31 cellular contexts compared by ENCODE assay signal in genomic region chr4:47270226-47270888, GRCh38.
DNase-seq lines count a peak whose midpoint lies in the region; ATAC-seq, FAIRE-seq and TF ChIP-seq lines count a peak whose summit lies in the region.
"Had no signal": no experiment of that assay in that cellular context is flagged by ENCODE, and none has a peak within 500 bp of the region (broad histone marks: within the 10 kb centered on the region; RNA-seq: fewer than 3 reads in every experiment).

No MANE protein-coding gene starts in this region.

- no peak overlapping the region for H3K27ac ChIP-seq in astrocyte (ENCODE audit: low read depth, low read length)
- H3K27ac ChIP-seq in hepatocyte: no peak overlapping the region
- no peak overlapping the region for H3K27ac ChIP-seq in CD4-positive, alpha-beta memory T cell (ENCODE audit: low read depth, low read length)
- no peak overlapping the region for H3K27ac ChIP-seq in upper lobe of right lung
- H3K27ac ChIP-seq: 22Rv1, left lung, SK-N-MC, thoracic aorta, vagina had no signal

- H3K27ac Mint-ChIP-seq in astrocyte (ENCODE audit: unreplicated experiment): no peak overlapping the region
- H3K27ac Mint-ChIP-seq in CD4-positive, alpha-beta memory T cell: no peak overlapping the region
- H3K27ac Mint-ChIP-seq: activated CD4-positive, alpha-beta memory T cell treated with anti-CD3 and anti-CD28 coated beads for 36 hours; activated T-helper 17 cell treated with anti-CD3 and anti-CD28 coated beads, Interleukin-2, amount 50 U/mL, for 72 hours; CD4-positive, CD25-positive, alpha-beta regulatory T cell; IgD-negative memory B cell; immature natural killer cell; mesothelial cell of epicardium; natural killer cell; T-helper 1 cell treated with Interleukin-12 subunit alpha and Interleukin-12 subunit beta and Interleukin-4 antibody, amounts not matched to agents 30 μg/mL and 1 μg/mL, for 36 hours had no signal

- H3K4me1 ChIP-seq in astrocyte (ENCODE audit: insufficient read depth, low read length): no peaks in the 10 kb centered on the region
- peaks cover 16% of the 10 kb centered on the region for H3K4me1 ChIP-seq in hepatocyte (ENCODE audit: insufficient read depth)
- no peaks in the 10 kb centered on the region for H3K4me1 ChIP-seq in CD4-positive, alpha-beta memory T cell (ENCODE audit: insufficient read depth, low read length)
- H3K4me1 ChIP-seq in upper lobe of right lung: no peaks in the 10 kb centered on the region
- H3K4me1 ChIP-seq: left lung, vagina had no signal

- POLR2A ChIA-PET in CD4-positive, alpha-beta memory T cell (lab: Charles Lee; ENCODE audit: partially characterized antibody): no interaction called here

- peak; percentile 32 for DNase-seq in DMS 273 (lab: John Stamatoyannopoulos, UW; ENCODE audit: unreplicated experiment)
- no peak for DNase-seq in DMS 273 treated with DMSO at 0.1 percent for 48 hours (lab: John Stamatoyannopoulos, UW)
- no peak for DNase-seq in astrocyte (ENCODE audit: low read depth)
- DNase-seq in hepatocyte (ENCODE audit: low spot score): peak; percentile 21
- peak; percentile 7 for DNase-seq in renal cortical epithelial cell (ENCODE audit: low read depth)
- no peak for DNase-seq in CD4-positive, alpha-beta memory T cell
- no peak for DNase-seq in upper lobe of right lung
- DNase-seq: activated CD4-positive, alpha-beta memory T cell treated with anti-CD3 and anti-CD28 coated beads for 36 hours; activated CD8-positive, alpha-beta memory T cell treated with anti-CD3 and anti-CD28 coated beads, Interleukin-2, amount 50 U/mL, for 4 hours; activated naive CD4-positive, alpha-beta T cell treated with anti-CD3 and anti-CD28 coated beads, Interleukin-2, amount 50 U/mL, for 16 hours; CD4-positive, CD25-positive, alpha-beta regulatory T cell; central memory CD4-positive, alpha-beta T cell; HCEC 1CT; immature natural killer cell; left lung; natural killer cell; NCI-H1436; NCI-H2081 treated with DMSO at 0.1 percent for 48 hours; right cardiac atrium; stimulated activated naive CD4-positive, alpha-beta T cell had no signal

- no peaks in the 10 kb centered on the region for H3K27me3 ChIP-seq in astrocyte (ENCODE audit: insufficient read depth, low read length)
- H3K27me3 ChIP-seq in hepatocyte: no peaks in the 10 kb centered on the region
- H3K27me3 ChIP-seq in CD4-positive, alpha-beta memory T cell (ENCODE audit: insufficient read depth, low read length): no peaks in the 10 kb centered on the region
- H3K27me3 ChIP-seq in upper lobe of right lung: no peaks in the 10 kb centered on the region
- H3K27me3 ChIP-seq: left lung, vagina had no signal

- H3K9me3 ChIP-seq in astrocyte (ENCODE audit: insufficient read depth, low read depth, low read length): no peaks in the 10 kb centered on the region
- H3K9me3 ChIP-seq in hepatocyte (ENCODE audit: low read depth): no peaks in the 10 kb centered on the region
- no peaks in the 10 kb centered on the region for H3K9me3 ChIP-seq in CD4-positive, alpha-beta memory T cell (ENCODE audit: control insufficient read depth in 1 of 2, low read length in 2 of 2)
- H3K9me3 ChIP-seq in upper lobe of right lung: no peaks in the 10 kb centered on the region
- H3K9me3 ChIP-seq: left lung, thoracic aorta, vagina had no signal

- FAIRE-seq in astrocyte (lab: Jason Lieb, UNC): peak; percentile 9
- FAIRE-seq: GM12892 had no signal

- H3K4me1 Mint-ChIP-seq in astrocyte (ENCODE audit: low read depth, unreplicated experiment): no peaks in the 10 kb centered on the region
- H3K4me1 Mint-ChIP-seq in CD4-positive, alpha-beta memory T cell: no peaks in the 10 kb centered on the region
- H3K4me1 Mint-ChIP-seq: activated T-helper 17 cell treated with anti-CD3 and anti-CD28 coated beads, Interleukin-2, amount 50 U/mL, for 72 hours; CD4-positive, CD25-positive, alpha-beta regulatory T cell; IgD-negative memory B cell; immature natural killer cell; mesothelial cell of epicardium; natural killer cell had no signal

- no peaks in the 10 kb centered on the region for H3K9me3 Mint-ChIP-seq in astrocyte (ENCODE audit: unreplicated experiment)
- no peaks in the 10 kb centered on the region for H3K9me3 Mint-ChIP-seq in CD4-positive, alpha-beta memory T cell
- H3K9me3 Mint-ChIP-seq: activated CD4-positive, alpha-beta memory T cell treated with anti-CD3 and anti-CD28 coated beads for 36 hours; activated T-helper 17 cell treated with anti-CD3 and anti-CD28 coated beads, Interleukin-2, amount 50 U/mL, for 72 hours; immature natural killer cell; mesothelial cell of epicardium; natural killer cell; T-helper 1 cell treated with Interleukin-12 subunit alpha and Interleukin-12 subunit beta and Interleukin-4 antibody, amounts not matched to agents 30 μg/mL and 1 μg/mL, for 36 hours had no signal

- no peak overlapping the region for H3K9ac ChIP-seq in astrocyte (ENCODE audit: low read length)

- no peak overlapping the region for H2AFZ ChIP-seq in astrocyte (ENCODE audit: low read depth, low read length)
- H2AFZ ChIP-seq in hepatocyte: no peak overlapping the region

- H3K27me3 Mint-ChIP-seq in astrocyte (ENCODE audit: low read depth, unreplicated experiment): no peaks in the 10 kb centered on the region
- H3K27me3 Mint-ChIP-seq in CD4-positive, alpha-beta memory T cell: peaks cover 1% of the 10 kb centered on the region in 2 donors
- H3K27me3 Mint-ChIP-seq: CD4-positive, CD25-positive, alpha-beta regulatory T cell; IgD-negative memory B cell had no signal

- CTCF ChIA-PET in CD4-positive, alpha-beta memory T cell (lab: Charles Lee; ENCODE audit: partially characterized antibody): no interaction called here

- no peaks in the 10 kb centered on the region for H3K36me3 Mint-ChIP-seq in astrocyte (ENCODE audit: low read depth, unreplicated experiment)
- H3K36me3 Mint-ChIP-seq in CD4-positive, alpha-beta memory T cell: no peaks in the 10 kb centered on the region
- H3K36me3 Mint-ChIP-seq: activated CD4-positive, alpha-beta memory T cell treated with anti-CD3 and anti-CD28 coated beads for 36 hours; CD4-positive, CD25-positive, alpha-beta regulatory T cell; IgD-negative memory B cell; immature natural killer cell; mesothelial cell of epicardium; natural killer cell had no signal

- TF ChIP-seq CTCF in astrocyte (IDR thresholded peaks at IDR 0.05; ENCODE audit: insufficient read depth, low read depth, low read length) (no peak), hepatocyte (IDR thresholded peaks at IDR 0.05; ENCODE audit: poor library complexity) (no peak), upper lobe of right lung (IDR thresholded peaks at IDR 0.05) (no peak)

- H3K4me2 ChIP-seq in astrocyte (ENCODE audit: low read length): no peak overlapping the region
- peak overlapping the region; percentile 34 for H3K4me2 ChIP-seq in hepatocyte

- H3K36me3 ChIP-seq in astrocyte (ENCODE audit: insufficient read depth, low read length) (no peaks in the 10 kb centered on the region), hepatocyte (replicated peaks; ENCODE audit: insufficient read depth, low read depth) (no peaks in the 10 kb centered on the region), upper lobe of right lung (no peaks in the 10 kb centered on the region)
- H3K36me3 ChIP-seq in CD4-positive, alpha-beta memory T cell (ENCODE audit: insufficient read depth, low read length): no peaks in the 10 kb centered on the region
- H3K36me3 ChIP-seq: left lung, thoracic aorta, vagina had no signal

- no peaks in the 10 kb centered on the region for H3K9me2 ChIP-seq in hepatocyte (replicated peaks; ENCODE audit: insufficient read depth)

- H4K20me1 ChIP-seq in astrocyte (ENCODE audit: insufficient read depth, low read length) (no peaks in the 10 kb centered on the region), hepatocyte (ENCODE audit: insufficient read depth, poor library complexity, severe bottlenecking) (no peaks in the 10 kb centered on the region)

- H3K79me2 ChIP-seq in astrocyte (ENCODE audit: insufficient read depth, low read length): no peaks in the 10 kb centered on the region
- no peaks in the 10 kb centered on the region for H3K79me2 ChIP-seq in hepatocyte

- WGBS in hepatocyte (ENCODE audit: low lambda C conversion rate, missing lambda C conversion rate): 15% methylated on average over 2 of the region's 2 CpGs

- intact Hi-C loops in CD4-positive, alpha-beta memory T cell (cut with micrococcal nuclease): no loop called here
- intact Hi-C loops in upper lobe of right lung (cut with DNase I): no loop called here

- H3K4me3 ChIP-seq in astrocyte (ENCODE audit: insufficient read depth, low read depth, low read length) (no peak overlapping the region), hepatocyte (no peak overlapping the region), upper lobe of right lung (no peak overlapping the region)
- no peak overlapping the region for H3K4me3 ChIP-seq in CD4-positive, alpha-beta memory T cell (ENCODE audit: low read length in 2 of 2)
- H3K4me3 ChIP-seq: left lung, SK-N-MC, thoracic aorta, vagina had no signal

- no peak for ATAC-seq in upper lobe of right lung
- ATAC-seq in GM21825 (IDR thresholded peaks at IDR 0.05; ENCODE audit: unreplicated experiment): no peak
- ATAC-seq: activated CD4-positive, CD25-positive, alpha-beta regulatory T cell treated with anti-CD3 and anti-CD28 coated beads, Interleukin-2, amount 50 U/mL, for 24 hours; activated T-helper 17 cell treated with anti-CD3 and anti-CD28 coated beads, Interleukin-2, amount 50 U/mL, for 72 hours; left lung; natural killer cell; right cardiac atrium had no signal

- no peak overlapping the region for H3K4me3 Mint-ChIP-seq in astrocyte (ENCODE audit: unreplicated experiment)
- no peak overlapping the region for H3K4me3 Mint-ChIP-seq in CD4-positive, alpha-beta memory T cell
- H3K4me3 Mint-ChIP-seq: activated CD4-positive, alpha-beta memory T cell treated with anti-CD3 and anti-CD28 coated beads for 36 hours; activated T-helper 17 cell treated with anti-CD3 and anti-CD28 coated beads, Interleukin-2, amount 50 U/mL, for 72 hours; CD4-positive, CD25-positive, alpha-beta regulatory T cell; IgD-negative memory B cell; immature natural killer cell; mesothelial cell of epicardium; natural killer cell; T-helper 1 cell treated with Interleukin-12 subunit alpha and Interleukin-12 subunit beta and Interleukin-4 antibody, amounts not matched to agents 30 μg/mL and 1 μg/mL, for 36 hours had no signal

Comparison
In these comparisons a context has a peak if more than half of its experiments do, and no peak if none do; other contexts are left out.
1. DNase-seq: peak in DMS 273 (single experiment), hepatocyte (single experiment) and renal cortical epithelial cell (single experiment); none in DMS 273 treated with DMSO at 0.1 percent for 48 hours (single experiment), astrocyte (single experiment), CD4-positive, alpha-beta memory T cell (0 of 5) and upper lobe of right lung (single experiment).